In the genomic region with DNA sequence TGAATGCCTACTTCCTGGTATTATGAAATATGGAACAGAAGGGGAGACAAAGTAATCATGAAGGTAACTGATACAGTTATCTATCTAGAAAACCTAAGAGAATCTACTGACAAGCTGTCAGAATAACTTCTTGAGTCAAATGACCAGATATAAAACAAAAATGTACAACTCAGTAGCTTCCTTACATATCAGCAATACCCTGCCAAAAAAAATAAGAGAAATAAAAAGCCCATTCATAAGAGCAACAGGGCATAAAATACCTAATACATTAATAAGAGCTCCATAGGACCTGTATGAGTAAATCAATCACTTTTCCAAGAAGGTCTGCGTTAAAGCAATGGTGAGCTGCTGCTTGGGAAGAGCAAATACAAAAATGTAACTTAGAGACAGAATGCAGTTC, we compare ENCODE assay signal across 2 cellular contexts.
TF ChIP-seq lines count a peak whose summit lies in the region.

No MANE protein-coding gene starts in this region.

TF ChIP-seq in A549, 52 proteins besides CTCF, POLR2A, EP300 and RAD21:
- TF ChIP-seq EHMT2 (IDR thresholded peaks at IDR 0.05; ENCODE audit: low read depth), result no peak

TF ChIP-seq in SK-N-SH, 30 proteins besides CTCF, POLR2A, EP300 and RAD21:
- TF ChIP-seq TEAD4 (IDR thresholded peaks at IDR 0.05; ENCODE audit: borderline replicate concordance, insufficient read depth), result 0 out of 2 replicates have a peak, but pooled peaks have one; percentile 26
- TF ChIP-seq TCF12 (IDR thresholded peaks at IDR 0.05), result peak; percentile 68; the same call in 1 of the 2 replicates
- TF ChIP-seq NFIC (IDR thresholded peaks at IDR 0.05; ENCODE audit: borderline replicate concordance), result peak; percentile 65
- TF ChIP-seq FOSL2 (IDR thresholded peaks at IDR 0.05; ENCODE audit: borderline replicate concordance, low read depth), result peak; percentile 8; the same call in 1 of the 2 replicates
- peak; percentile 27; the same call in 1 of the 2 replicates for TF ChIP-seq JUND (IDR thresholded peaks at IDR 0.05)
- TF ChIP-seq POLR2AphosphoS5 (IDR thresholded peaks at IDR 0.05; ENCODE audit: low read depth, low read length), result no peak
- TF ChIP-seq MEF2A (IDR thresholded peaks at IDR 0.05; ENCODE audit: borderline replicate concordance, low read depth), result 0 out of 2 replicates have a peak, but pooled peaks have one; percentile 7
- TF ChIP-seq USF2 (IDR thresholded peaks at IDR 0.05; ENCODE audit: borderline replicate concordance, low read depth, low read length), result no peak
- peak; percentile 73; the same call in 1 of the 2 replicates for TF ChIP-seq PBX3 (IDR thresholded peaks at IDR 0.05)
- TF ChIP-seq RFX5 (IDR thresholded peaks at IDR 0.05; ENCODE audit: low read length), result no peak
- no peak for TF ChIP-seq FOXJ3 (CRISPR knock-in tag; IDR thresholded peaks at IDR 0.05)
